1 cellular context compared by ENCODE assay signal in genomic region chr17:7842380-7842949, GRCh38.
TF ChIP-seq lines count a peak whose summit lies in the region.

No MANE protein-coding gene starts in this region.

TF ChIP-seq in HepG2, 621 proteins besides CTCF, POLR2A, EP300 and RAD21 (continues in another document):
- TF ChIP-seq ZSCAN5A (CRISPR knock-in tag; IDR thresholded peaks at IDR 0.05; ENCODE audit: borderline replicate concordance) (no peak), ZNF350 (CRISPR knock-in tag; IDR thresholded peaks at IDR 0.05; ENCODE audit: borderline replicate concordance, low read depth) (peak; percentile 34; the same call in 1 of the 2 replicates), HIVEP1 (CRISPR knock-in tag; IDR thresholded peaks at IDR 0.05) (no peak), CCDC6 (CRISPR knock-in tag; IDR thresholded peaks at IDR 0.05) (peak; percentile 58; the same call in 1 of the 2 replicates), RFX5 (IDR thresholded peaks at IDR 0.05; ENCODE audit: low read depth, low read length) (no peak), MEF2D (CRISPR knock-in tag; IDR thresholded peaks at IDR 0.05) (no peak), MTA3 (CRISPR knock-in tag; IDR thresholded peaks at IDR 0.05) (no peak), HDAC2 (CRISPR knock-in tag; IDR thresholded peaks at IDR 0.05) (0 out of 2 replicates have a peak, but pooled peaks have one; percentile 29), KLF9 (CRISPR knock-in tag; IDR thresholded peaks at IDR 0.05; ENCODE audit: low read depth) (no peak), ZNF317 (CRISPR knock-in tag; IDR thresholded peaks at IDR 0.05) (0 out of 2 replicates have a peak, but pooled peaks have one; percentile 7), MAF1 (CRISPR knock-in tag; IDR thresholded peaks at IDR 0.05; ENCODE audit: borderline replicate concordance) (no peak), NCOA2 (CRISPR knock-in tag; IDR thresholded peaks at IDR 0.05) (no peak), ARID5B (CRISPR knock-in tag; IDR thresholded peaks at IDR 0.05) (no peak), BRF2 (CRISPR knock-in tag; IDR thresholded peaks at IDR 0.05) (no peak), GRHL1 (CRISPR knock-in tag; conservative IDR thresholded peaks at IDR 0.05) (no peak), SNAI1 (CRISPR knock-in tag; IDR thresholded peaks at IDR 0.05; ENCODE audit: borderline replicate concordance) (no peak; the same call in 1 of the 2 replicates), PAX8 (CRISPR knock-in tag; IDR thresholded peaks at IDR 0.05; ENCODE audit: borderline replicate concordance) (no peak), IRF2 (CRISPR knock-in tag; IDR thresholded peaks at IDR 0.05) (no peak), DMAP1 (CRISPR knock-in tag; IDR thresholded peaks at IDR 0.05) (peak; percentile 60), ZNF615 (CRISPR knock-in tag; IDR thresholded peaks at IDR 0.05; ENCODE audit: borderline replicate concordance) (no peak), GATAD1 (CRISPR knock-in tag; IDR thresholded peaks at IDR 0.05) (peak; percentile 4; the same call in 1 of the 2 replicates), GMEB1 (CRISPR knock-in tag; IDR thresholded peaks at IDR 0.05; ENCODE audit: borderline replicate concordance) (no peak), SAP130 (CRISPR knock-in tag; IDR thresholded peaks at IDR 0.05; ENCODE audit: low read depth) (0 out of 2 replicates have a peak, but pooled peaks have one; percentile 2), ATF4 (CRISPR knock-in tag; IDR thresholded peaks at IDR 0.05) (0 out of 4 replicates have a peak, but pooled peaks of 1 of the 2 experiments have one; percentile 19), ZNF510 (CRISPR knock-in tag; IDR thresholded peaks at IDR 0.05; ENCODE audit: low read depth) (no peak), PCBP1 (IDR thresholded peaks at IDR 0.05; ENCODE audit: borderline replicate concordance, low read depth, low read length) (no peak), SRSF9 (IDR thresholded peaks at IDR 0.05; ENCODE audit: borderline replicate concordance, insufficient read depth, low read depth, low read length, poor library complexity, severe bottlenecking) (no peak), JDP2 (CRISPR knock-in tag; IDR thresholded peaks at IDR 0.05; ENCODE audit: borderline replicate concordance) (no peak), RAD51 (IDR thresholded peaks at IDR 0.05; ENCODE audit: borderline replicate concordance) (no peak), ZNF770 (CRISPR knock-in tag; IDR thresholded peaks at IDR 0.05) (no peak), KAT7 (CRISPR knock-in tag; IDR thresholded peaks at IDR 0.05; ENCODE audit: borderline replicate concordance) (no peak), CC2D1A (CRISPR knock-in tag; IDR thresholded peaks at IDR 0.05) (no peak), ZHX2 (IDR thresholded peaks at IDR 0.05; ENCODE audit: low read depth) (no peak), ZHX2 (CRISPR knock-in tag; IDR thresholded peaks at IDR 0.05; ENCODE audit: borderline replicate concordance) (no peak), TOPORS (CRISPR knock-in tag; IDR thresholded peaks at IDR 0.05) (no peak), SAFB2 (CRISPR knock-in tag; IDR thresholded peaks at IDR 0.05; ENCODE audit: borderline replicate concordance, low read depth) (0 out of 2 replicates have a peak, but pooled peaks have one; percentile 52), THAP8 (CRISPR knock-in tag; IDR thresholded peaks at IDR 0.05; ENCODE audit: borderline replicate concordance) (no peak), ZFP36L1 (CRISPR knock-in tag; IDR thresholded peaks at IDR 0.05) (0 out of 2 replicates have a peak, but pooled peaks have one; percentile 53), POLR2G (IDR thresholded peaks at IDR 0.05; ENCODE audit: low read depth, low read length) (peak; percentile 44), HNRNPK (IDR thresholded peaks at IDR 0.05; ENCODE audit: low read depth, low read length, poor library complexity, severe bottlenecking) (peak; percentile 6), ATF7 (IDR thresholded peaks at IDR 0.05) (no peak), ATF7 (CRISPR knock-in tag; IDR thresholded peaks at IDR 0.05) (no peak), TARDBP (CRISPR knock-in tag; IDR thresholded peaks at IDR 0.05) (0 out of 2 replicates have a peak, but pooled peaks have one; percentile 12), RBM22 (optimal IDR thresholded peaks at IDR 0.05; ENCODE audit: low read length) (peak; percentile 39), RBM39 (IDR thresholded peaks at IDR 0.05; ENCODE audit: low read depth, low read length, poor library complexity, severe bottlenecking) (peak; percentile 25)
